8 cellular contexts compared by ENCODE assay signal in the genomic region with DNA sequence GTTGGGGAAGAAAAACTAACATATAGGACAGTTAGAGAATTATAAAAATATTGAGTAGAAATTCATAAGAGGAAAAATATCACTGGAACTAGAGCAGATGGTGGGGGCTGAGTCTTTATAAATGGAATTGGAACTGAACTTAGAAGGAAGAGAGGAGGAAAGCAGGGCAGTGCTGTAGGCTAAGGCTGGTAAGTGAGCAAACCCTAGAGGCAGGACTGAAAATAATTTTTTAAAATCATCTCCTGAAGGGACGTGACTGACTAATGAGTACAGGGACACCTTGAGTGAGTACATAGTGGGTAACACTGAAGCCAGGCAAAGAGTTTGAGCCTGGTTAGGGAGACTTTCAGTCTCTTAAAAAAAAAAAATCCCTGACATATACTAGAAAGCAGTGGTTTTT.
A peak's percentile ranks its signal among the peaks of the same experiment; 100 is the strongest.
DNase-seq lines count a peak whose midpoint lies in the region; ATAC-seq and TF ChIP-seq lines count a peak whose summit lies in the region.

No MANE protein-coding gene starts in this region.

- peak; percentile 68 for ATAC-seq in Right ventricle myocardium inferior
- ATAC-seq in upper lobe of left lung (ENCODE audit: low FRiP score in 2 of 2), result peak; percentile 43 to 73
- ATAC-seq in GM19395 (IDR thresholded peaks at IDR 0.05; ENCODE audit: unreplicated experiment), result no peak

- TF ChIP-seq POLR2A in upper lobe of left lung (IDR thresholded peaks at IDR 0.05), result no peak

- H3K9me3 ChIP-seq in right atrium auricular region (no peaks in the 10 kb centered on the region), upper lobe of left lung (no peaks in the 10 kb centered on the region)

- H3K27ac ChIP-seq in right atrium auricular region, result no peak overlapping the region
- no peak overlapping the region for H3K27ac ChIP-seq in upper lobe of left lung

- 44 to 68% methylated on average over 1 of the region's 1 CpG for WGBS in upper lobe of left lung, 2 donors

- TF ChIP-seq EP300 in upper lobe of left lung (IDR thresholded peaks at IDR 0.05), result no peak

- intact Hi-C loops in Right ventricle myocardium inferior (cut with DNase I), result no loop called here

- TF ChIP-seq CTCF in right atrium auricular region (IDR thresholded peaks at IDR 0.05) (peak in 1 of 2 donors; percentile 52), upper lobe of left lung (IDR thresholded peaks at IDR 0.05) (peak in 2 of 6 experiments; percentile 23 to 33)

- DNase-seq in Right ventricle myocardium inferior (ENCODE audit: missing footprints) (no peak), right atrium auricular region (ENCODE audit: low spot score) (no peak), Kasumi-1 (lab: John Stamatoyannopoulos, UW) (peak; percentile 84 to 91), dermis microvascular lymphatic vessel endothelial cell (ENCODE audit: low read depth in 2 of 2) (peak; percentile 16 to 77), upper lobe of left lung (no peak), DMS79 treated with DMSO at 0.1 percent for 48 hours (lab: John Stamatoyannopoulos, UW) (no peak), NCI-H1436 (lab: John Stamatoyannopoulos, UW) (no peak)

- H3K36me3 ChIP-seq in right atrium auricular region (no peaks in the 10 kb centered on the region), upper lobe of left lung (no peaks in the 10 kb centered on the region)

- H3K27me3 ChIP-seq in right atrium auricular region (no peaks in the 10 kb centered on the region), upper lobe of left lung (no peaks in the 10 kb centered on the region)

- H3K4me1 ChIP-seq in right atrium auricular region (peaks cover 0 to 12% of the 10 kb centered on the region in 2 donors), upper lobe of left lung (peaks cover 0 to 6% (median 5%) of the 10 kb centered on the region in 4 donors)

- H3K4me3 ChIP-seq in right atrium auricular region (no peak overlapping the region), upper lobe of left lung (no peak overlapping the region)

Comparison
In these comparisons a context has a peak if more than half of its experiments do, and no peak if none do; other contexts are left out.
1. DNase-seq: peak in Kasumi-1 (2 of 2) and dermis microvascular lymphatic vessel endothelial cell (2 of 2); none in Right ventricle myocardium inferior (single experiment), right atrium auricular region (single experiment), upper lobe of left lung (0 of 2), DMS79 treated with DMSO at 0.1 percent for 48 hours (single experiment) and NCI-H1436 (single experiment).